Comparison of ENCODE assay signal across 29 cellular contexts in the genomic region with DNA sequence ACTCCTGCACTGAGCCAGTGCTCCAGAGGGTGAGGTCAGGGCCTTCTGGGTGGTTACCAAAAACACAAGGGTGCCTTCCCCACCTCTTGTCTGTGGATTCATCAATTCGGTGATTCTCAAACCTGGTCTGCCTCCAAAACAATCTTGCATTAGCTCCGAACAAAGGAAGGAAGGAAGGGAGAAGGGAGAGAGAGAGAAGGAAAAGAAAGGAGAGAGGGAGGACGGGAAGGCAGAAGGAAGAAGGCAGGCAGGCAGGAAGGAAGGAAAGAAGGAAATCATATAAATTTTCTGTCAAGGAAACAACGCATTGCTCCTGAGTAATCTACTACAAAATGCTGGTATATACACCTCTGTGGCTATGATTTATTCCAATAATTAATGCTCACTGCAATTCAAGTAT. TPM values are rescaled to one million over a fixed set of nuclear protein-coding genes. Genes with fewer than 3 reads are reported as not detected.
DNase-seq lines count a peak whose midpoint lies in the region; ATAC-seq, FAIRE-seq and TF ChIP-seq lines count a peak whose summit lies in the region.
"Had no signal": no experiment of that assay in that cellular context is flagged by ENCODE, and none has a peak within 500 bp of the region (broad histone marks: within the 10 kb centered on the region; RNA-seq: fewer than 3 reads in every experiment).

No MANE protein-coding gene starts in this region.

- no peak overlapping the region for H2AFZ ChIP-seq in IMR-90 (replicated peaks; ENCODE audit: low read length, poor library complexity)

- TF ChIP-seq POLR2A in A549 (IDR thresholded peaks at IDR 0.05; ENCODE audit: low read length), result no peak
- TF ChIP-seq POLR2A in IMR-90 (IDR thresholded peaks at IDR 0.05; ENCODE audit: low read depth, low read length), result no peak

- no peaks in the 10 kb centered on the region for H3K27me3 Mint-ChIP-seq in neural crest cell (ENCODE audit: low read depth)
- H3K27me3 Mint-ChIP-seq in T-helper 2 cell treated with Interferon-gamma antibody and Interleukin-4, amounts not matched to agents 5 μg/mL and 100 μg/mL, for 36 hours (ENCODE audit: low read depth), result peaks cover 2% of the 10 kb centered on the region

- in situ Hi-C loops in IMR-90 (cut with MboI; ENCODE audit: low sequenced_read_pairs), result no loop called here

- dilution Hi-C loops in IMR-90 (cut with HindIII; ENCODE audit: low sequenced_read_pairs, unreplicated experiment), result no loop called here

- TF ChIP-seq CTCF in A549 (IDR thresholded peaks at IDR 0.05) (no peak), IMR-90 (conservative IDR thresholded peaks at IDR 0.05; ENCODE audit: low read depth, low read length) (no peak), colonic mucosa (IDR thresholded peaks at IDR 0.05) (no peak), neural crest cell (conservative IDR thresholded peaks at IDR 0.05) (no peak)

- no peak overlapping the region for H2AK9ac ChIP-seq in IMR-90 (replicated peaks; ENCODE audit: low read depth, low read length, poor library complexity)

- no peak for FAIRE-seq in A549 (lab: Jason Lieb, UNC)
- FAIRE-seq: A204.1, D721Med had no signal

- peak overlapping the region; percentile 2; the same call in 1 of the 2 replicates for H3K23ac ChIP-seq in IMR-90 (ENCODE audit: low read depth, low read length)

- H2BK15ac ChIP-seq in IMR-90 (ENCODE audit: low read depth, low read length), result no peak overlapping the region

- TF ChIP-seq RAD21 in A549 (conservative IDR thresholded peaks at IDR 0.05 in 1 of 2, IDR thresholded peaks at IDR 0.05 in 1 of 2) (no peak), IMR-90 (IDR thresholded peaks at IDR 0.05; ENCODE audit: low read length) (no peak)

- no peak overlapping the region for H3K9ac ChIP-seq in IMR-90 (ENCODE audit: low read depth, low read length)
- peak overlapping the region in 1 of 2 donors; percentile 74 for H3K9ac ChIP-seq in colonic mucosa (ENCODE audit: low read depth in 2 of 2, low read length in 2 of 2)
- H3K9ac ChIP-seq: BLaER1 treated with 17β-estradiol and CSF1 and Interleukin-3, amounts not matched to agents 10 nM and 100 nM had no signal

- H4K5ac ChIP-seq in IMR-90 (ENCODE audit: low read depth, low read length), result peak overlapping the region; percentile 37; the same call in 1 of the 2 replicates

- H3K36me3 ChIP-seq in IMR-90 (ENCODE audit: control insufficient read depth, insufficient read depth, low read length) (no peaks in the 10 kb centered on the region), colonic mucosa (no peaks in the 10 kb centered on the region)
- H3K36me3 ChIP-seq: BLaER1 treated with 17β-estradiol and CSF1 and Interleukin-3, amounts not matched to agents 10 nM and 100 nM; gastroesophageal sphincter; left lung; right atrium auricular region; vagina had no signal

- H3K27ac Mint-ChIP-seq in neural crest cell (ENCODE audit: unreplicated experiment), result no peak overlapping the region
- no peak overlapping the region for H3K27ac Mint-ChIP-seq in T-helper 2 cell treated with Interferon-gamma antibody and Interleukin-4, amounts not matched to agents 5 μg/mL and 100 μg/mL, for 36 hours
- H3K27ac Mint-ChIP-seq: activated naive CD4-positive, alpha-beta T cell treated with anti-CD3 and anti-CD28 coated beads for 36 hours had no signal

- H4K8ac ChIP-seq in IMR-90 (ENCODE audit: low read depth in 2 of 2, low read length in 2 of 2), result no peak overlapping the region

- peak overlapping the region; percentile 7 for H3K4me3 Mint-ChIP-seq in neural crest cell
- no peak overlapping the region for H3K4me3 Mint-ChIP-seq in T-helper 2 cell treated with Interferon-gamma antibody and Interleukin-4, amounts not matched to agents 5 μg/mL and 100 μg/mL, for 36 hours
- H3K4me3 Mint-ChIP-seq: activated naive CD4-positive, alpha-beta T cell treated with anti-CD3 and anti-CD28 coated beads for 36 hours had no signal

- no peak for TF ChIP-seq EP300 in A549 (IDR thresholded peaks at IDR 0.05)

- intact Hi-C loops in IMR-90 (cut with micrococcal nuclease) (no loop called here), colonic mucosa (cut with DNase I) (no loop called here)

- no peaks in the 10 kb centered on the region for H3K36me3 Mint-ChIP-seq in neural crest cell (ENCODE audit: low read depth)
- no peaks in the 10 kb centered on the region for H3K36me3 Mint-ChIP-seq in T-helper 2 cell treated with Interferon-gamma antibody and Interleukin-4, amounts not matched to agents 5 μg/mL and 100 μg/mL, for 36 hours (ENCODE audit: low read depth)

- H3K4me3 ChIP-seq in A549, result peak overlapping the region; percentile 30
- no peak overlapping the region for H3K4me3 ChIP-seq in IMR-90 (ENCODE audit: insufficient read depth, low read depth, low read length)
- no peak overlapping the region for H3K4me3 ChIP-seq in colonic mucosa
- H3K4me3 ChIP-seq: BLaER1 treated with 17β-estradiol and CSF1 and Interleukin-3, amounts not matched to agents 10 nM and 100 nM; gastroesophageal sphincter; left lung; MG63; mucosa of descending colon; right atrium auricular region; vagina had no signal

- H2BK120ac ChIP-seq in IMR-90 (ENCODE audit: low read depth, low read length), result no peak overlapping the region; the same call in 1 of the 2 replicates

- H2AK5ac ChIP-seq in IMR-90 (ENCODE audit: low read depth, low read length), result no peak overlapping the region

- H3K4ac ChIP-seq in IMR-90 (ENCODE audit: low read depth, low read length), result peak overlapping the region; percentile 49

- ATAC-seq in A549, result no peak
- no peak for ATAC-seq in IMR-90 (ENCODE audit: low read depth)
- ATAC-seq: esophagus mucosa, gastroesophageal sphincter, HCT116 had no signal

- BruUV-seq in IMR-90 (replicated peaks; lab: Mats Ljungman, UMichigan), result no TSS peak

- no peaks in the 10 kb centered on the region for H3K9me3 Mint-ChIP-seq in neural crest cell
- H3K9me3 Mint-ChIP-seq in T-helper 2 cell treated with Interferon-gamma antibody and Interleukin-4, amounts not matched to agents 5 μg/mL and 100 μg/mL, for 36 hours, result no peaks in the 10 kb centered on the region
- H3K9me3 Mint-ChIP-seq: activated naive CD4-positive, alpha-beta T cell treated with anti-CD3 and anti-CD28 coated beads for 36 hours had no signal

- CTCF ChIA-PET in A549 (lab: Yijun Ruan, JAX) (interaction anchor here (0.7 to 2.9 kb wide), 8 partner anchors 9 to 293 kb away, joined by 3 to 14 read pairs (median 3); no protein-coding TSS in a partner anchor), IMR-90 (lab: Yijun Ruan, JAX) (no interaction called here)

- H2BK5ac ChIP-seq in IMR-90 (ENCODE audit: low read depth, low read length, poor library complexity, severe bottlenecking), result no peak overlapping the region

- H2BK20ac ChIP-seq in IMR-90 (ENCODE audit: low read depth, low read length), result no peak overlapping the region

- peaks cover 76% of the 10 kb centered on the region for H3K4me1 Mint-ChIP-seq in neural crest cell
- H3K4me1 Mint-ChIP-seq in T-helper 2 cell treated with Interferon-gamma antibody and Interleukin-4, amounts not matched to agents 5 μg/mL and 100 μg/mL, for 36 hours (ENCODE audit: low read depth), result no peaks in the 10 kb centered on the region

- no peak overlapping the region for H3K14ac ChIP-seq in IMR-90 (replicated peaks; ENCODE audit: low read depth, low read length)

- DNase-seq in A549 (ENCODE audit: low read depth in 1 of 2, low spot score in 1 of 2) (no peak), IMR-90 (no peak), colonic mucosa (no peak), neural crest cell (ENCODE audit: low read depth, low spot score) (no peak), LoVo (ENCODE audit: low spot score) (no peak), NCI-H446 treated with DMSO at 0.1 percent for 48 hours (lab: John Stamatoyannopoulos, UW) (no peak), NCI-H2081 treated with DMSO at 0.1 percent for 48 hours (lab: John Stamatoyannopoulos, UW) (no peak)
- no peak for DNase-seq in T-helper 2 cell treated with Interferon-gamma antibody and Interleukin-4, amounts not matched to agents 5 μg/mL and 100 μg/mL, for 36 hours (ENCODE audit: low spot score)
- DNase-seq: activated CD4-positive, alpha-beta T cell treated with anti-CD3 and anti-CD28 coated beads for 1 hour; activated naive CD4-positive, alpha-beta T cell treated with anti-CD3 and anti-CD28 coated beads for 36 hours; activated T-cell treated with anti-CD3 and anti-CD28 coated beads, Interleukin-2, amount 50 U/mL, for 48 hours; cerebellar nuclear complex; left lung; MG63; mucosa of descending colon; NCI-H1436; NCI-H2171 treated with DMSO at 0.1 percent for 48 hours; occipital lobe; OCI-M1; substantia nigra; T-helper 9 cell had no signal

- H3K56ac ChIP-seq in IMR-90 (ENCODE audit: extremely low read depth, insufficient read depth, low read length), result no peak overlapping the region

- H4K20me1 ChIP-seq in IMR-90 (ENCODE audit: insufficient read depth, low read length), result peaks cover 98% of the 10 kb centered on the region
- H4K20me1 ChIP-seq: BLaER1 treated with 17β-estradiol and CSF1 and Interleukin-3, amounts not matched to agents 10 nM and 100 nM had no signal

- H3K9me1 ChIP-seq in IMR-90 (ENCODE audit: insufficient read depth, low read length), result peaks cover 59% of the 10 kb centered on the region

- H3K79me1 ChIP-seq in IMR-90 (ENCODE audit: low read depth in 1 of 2, low read length in 2 of 2), result peaks cover 0 to 75% of the 10 kb centered on the region in 2 experiments; a peak in 2 of 4 replicates

- H3K9me3 ChIP-seq in A549 (no peaks in the 10 kb centered on the region), IMR-90 (ENCODE audit: control insufficient read depth, insufficient read depth, low read length) (no peaks in the 10 kb centered on the region), colonic mucosa (no peaks in the 10 kb centered on the region)
- H3K9me3 ChIP-seq: BLaER1 treated with 17β-estradiol and CSF1 and Interleukin-3, amounts not matched to agents 10 nM and 100 nM; gastroesophageal sphincter; left lung; MG63; mucosa of descending colon; right atrium auricular region; vagina had no signal

- H3K27me3 ChIP-seq in IMR-90 (ENCODE audit: control insufficient read depth, insufficient read depth, low read length), result no peaks in the 10 kb centered on the region
- H3K27me3 ChIP-seq in colonic mucosa, result no peaks in the 10 kb centered on the region
- H3K27me3 ChIP-seq: BLaER1 treated with 17β-estradiol and CSF1 and Interleukin-3, amounts not matched to agents 10 nM and 100 nM; gastroesophageal sphincter; left lung; MG63; right atrium auricular region; vagina had no signal

- H3K27ac ChIP-seq in A549 (peak overlapping the region; percentile 95), IMR-90 (ENCODE audit: insufficient read depth, low read length) (peak overlapping the region; percentile 55; the same call in 1 of the 2 replicates), colonic mucosa (peak overlapping the region; percentile 63)
- H3K27ac ChIP-seq: BLaER1 treated with 17β-estradiol and CSF1 and Interleukin-3, amounts not matched to agents 10 nM and 100 nM; gastroesophageal sphincter; left lung; right atrium auricular region; vagina had no signal

- WGBS in A549 (ENCODE audit: missing lambda C conversion rate), result 4% methylated on average over 4 of the region's 4 CpGs
- 50% methylated on average over 1 of the region's 4 CpGs; no CpG with 5 or more reads in 1 of the 2 experiments for WGBS in IMR-90 (ENCODE audit: extremely low coverage in 2 of 2, insufficient read length in 1 of 2), 2 experiments

- no peak overlapping the region; the same call in 1 of the 2 replicates for H3K18ac ChIP-seq in IMR-90 (ENCODE audit: low read depth, low read length)

- H3K4me1 ChIP-seq in A549 (peaks cover 93% of the 10 kb centered on the region), IMR-90 (ENCODE audit: control insufficient read depth, insufficient read depth, low read length) (peaks cover 39% of the 10 kb centered on the region), colonic mucosa (peaks cover 20% of the 10 kb centered on the region)
- H3K4me1 ChIP-seq: BLaER1 treated with 17β-estradiol and CSF1 and Interleukin-3, amounts not matched to agents 10 nM and 100 nM; gastroesophageal sphincter; right atrium auricular region had no signal

- POLR2A ChIA-PET in A549 (lab: Yijun Ruan, JAX), result interaction anchor here (0.7 kb wide), 2 partner anchors 18 to 40 kb away, joined by 3 read pairs; a partner anchor contains a TSS
- POLR2A ChIA-PET in IMR-90 (lab: Charles Lee; ENCODE audit: unreplicated experiment), result no interaction called here

- H3K4me2 ChIP-seq in A549, result peak overlapping the region; percentile 91
- H3K4me2 ChIP-seq in IMR-90 (ENCODE audit: low read depth, low read length), result peak overlapping the region; percentile 31; the same call in 1 of the 2 replicates
- H3K4me2 ChIP-seq: BLaER1 treated with 17β-estradiol and CSF1 and Interleukin-3, amounts not matched to agents 10 nM and 100 nM had no signal

- no peak overlapping the region for H4K91ac ChIP-seq in IMR-90 (ENCODE audit: insufficient read depth, low read depth, low read length)

RNA-seq across cellular contexts. Expression of a gene that starts 39.3 kb away (rescaled TPM):
- polyA plus RNA-seq in A549 (2011; rRNA removed) (68.0 and 132 TPM in 2 replicates), A549 (2017; fragmentation: RNase III; extraction: RNeasy Plus Mini Kit Qiagen cat#74134 plus additional on column Dnase treatment) (68.5 to 71.5 TPM (median 68.9 TPM) in 3 replicates), IMR-90 (2012; rRNA removed) (39.9 and 41.9 TPM in 2 replicates)
- polyA plus RNA-seq in A549 (2012; cell fraction: cytosol; rRNA removed), result 28.5 and 36.3 TPM in 2 replicates
- polyA plus RNA-seq in A549 (2012; cell fraction: nucleus; rRNA removed), result 35.8 and 50.4 TPM in 2 replicates
- 236 and 309 TPM in 2 replicates for polyA minus RNA-seq in A549 (2011; rRNA and poly(A)+ RNA removed)
- total RNA-seq in IMR-90 (2012; rRNA removed) (93.0 and 115 TPM in 2 replicates), colonic mucosa (10 to 100 TPM; 57.9 to 61.9 TPM), neural crest cell (93.4 and 94.4 TPM in 2 replicates)
- 30.6 and 53.6 TPM in 2 replicates for polyA plus RNA-seq in IMR-90 (2012; cell fraction: cytosol; rRNA removed)
- polyA plus RNA-seq in IMR-90 (2012; cell fraction: nucleus; rRNA removed; ENCODE audit: low replicate concordance), result 35.4 and 54.4 TPM in 2 replicates
